In genomic region chr6:136424901-136425300, GRCh38 we compare ENCODE assay signal across 17 cellular contexts.
DNase-seq lines count a peak whose midpoint lies in the region; ATAC-seq, FAIRE-seq and TF ChIP-seq lines count a peak whose summit lies in the region.
"Had no signal": no experiment of that assay in that cellular context is flagged by ENCODE, and none has a peak within 500 bp of the region (broad histone marks: within the 10 kb centered on the region; RNA-seq: fewer than 3 reads in every experiment).

No MANE protein-coding gene starts in this region.

- CTCF ChIA-PET in WTC11 (lab: Charles Lee) = no interaction called here

- TF ChIP-seq CTCF in WTC11 (IDR thresholded peaks at IDR 0.05) (no peak), bronchial epithelial cell (IDR thresholded peaks at IDR 0.05; ENCODE audit: insufficient read depth, low read length, severe bottlenecking) (no peak), endodermal cell (conservative IDR thresholded peaks at IDR 0.05) (no peak)

- POLR2A ChIA-PET in WTC11 (lab: Charles Lee) = no interaction called here

- H3K4me3 ChIP-seq in bronchial epithelial cell (ENCODE audit: low read depth, low read length) (no peak overlapping the region), endodermal cell (ENCODE audit: low read length) (no peak overlapping the region)
- H3K4me3 ChIP-seq: BLaER1 treated with 17β-estradiol and CSF1 and Interleukin-3, amounts not matched to agents 10 nM and 100 nM; GM23248; HAP-1 had no signal

- no peaks in the 10 kb centered on the region for H3K4me1 ChIP-seq in endodermal cell (ENCODE audit: control insufficient read depth, insufficient read depth, low read length)
- H3K4me1 ChIP-seq: HAP-1 had no signal

- H3K27me3 Mint-ChIP-seq in WTC11 (ENCODE audit: low read depth) = no peaks in the 10 kb centered on the region
- H3K27me3 Mint-ChIP-seq in endodermal cell (ENCODE audit: insufficient read depth) = no peaks in the 10 kb centered on the region
- peaks cover 0 to 3% (median 0%) of the 10 kb centered on the region in 3 donors for H3K27me3 Mint-ChIP-seq in immature natural killer cell (ENCODE audit: low read depth in 3 of 3)

- H3K9me3 ChIP-seq in endodermal cell (ENCODE audit: control insufficient read depth, low read length) = no peaks in the 10 kb centered on the region
- H3K9me3 ChIP-seq: BLaER1 treated with 17β-estradiol and CSF1 and Interleukin-3, amounts not matched to agents 10 nM and 100 nM; HAP-1 had no signal

- no peak overlapping the region for H3K9ac ChIP-seq in endodermal cell (ENCODE audit: extremely low read depth, low read length, poor library complexity, severe bottlenecking)
- H3K9ac ChIP-seq: BLaER1 treated with 17β-estradiol and CSF1 and Interleukin-3, amounts not matched to agents 10 nM and 100 nM; GM23248 had no signal

- H3K27me3 ChIP-seq in bronchial epithelial cell (ENCODE audit: control insufficient read depth, insufficient read depth, low read length) (no peaks in the 10 kb centered on the region), endodermal cell (ENCODE audit: control insufficient read depth, insufficient read depth, low read length, poor library complexity, severe bottlenecking) (no peaks in the 10 kb centered on the region)
- H3K27me3 ChIP-seq: BLaER1 treated with 17β-estradiol and CSF1 and Interleukin-3, amounts not matched to agents 10 nM and 100 nM had no signal

- FAIRE-seq in bronchial epithelial cell (lab: Jason Lieb, UNC) (peak; percentile 40), frontal cortex (lab: Jason Lieb, UNC) (no peak)

- H3K4me3 Mint-ChIP-seq in WTC11 (no peak overlapping the region), endodermal cell (no peak overlapping the region), immature natural killer cell (no peak overlapping the region)
- H3K4me3 Mint-ChIP-seq: B cell; CD8-positive, alpha-beta T cell had no signal

- H3K36me3 ChIP-seq in bronchial epithelial cell (ENCODE audit: control insufficient read depth, insufficient read depth, low read length) = peaks cover 2% of the 10 kb centered on the region
- H3K36me3 ChIP-seq in endodermal cell (ENCODE audit: control insufficient read depth, insufficient read depth, low read length) = peaks cover 16% of the 10 kb centered on the region
- H3K36me3 ChIP-seq: BLaER1 treated with 17β-estradiol and CSF1 and Interleukin-3, amounts not matched to agents 10 nM and 100 nM; HAP-1 had no signal

- H3K27ac Mint-ChIP-seq in WTC11 (peak overlapping the region; percentile 31; the same call in 1 of the 2 replicates), endodermal cell (peak overlapping the region; percentile 16), immature natural killer cell (no peak overlapping the region)
- H3K27ac Mint-ChIP-seq: B cell; CD8-positive, alpha-beta T cell had no signal

- H3K9me3 Mint-ChIP-seq in WTC11 = no peaks in the 10 kb centered on the region
- no peaks in the 10 kb centered on the region for H3K9me3 Mint-ChIP-seq in endodermal cell
- no peaks in the 10 kb centered on the region for H3K9me3 Mint-ChIP-seq in immature natural killer cell
- H3K9me3 Mint-ChIP-seq: CD8-positive, alpha-beta T cell had no signal

- DNase-seq in WTC11 (ENCODE audit: low spot score) = no peak
- DNase-seq in bronchial epithelial cell (ENCODE audit: low read depth) = no peak
- no peak for DNase-seq in endodermal cell
- DNase-seq in renal cortical epithelial cell (ENCODE audit: low read depth) = peak; percentile 26
- DNase-seq in retina = no peak
- no peak for DNase-seq in immature natural killer cell
- no peak for DNase-seq in frontal cortex (ENCODE audit: low spot score in 2 of 2)
- DNase-seq: 8988T; Calu3; CD8-positive, alpha-beta T cell; DMS79 treated with DMSO at 0.1 percent for 48 hours; GF-D8; GM23248 had no signal

- ATAC-seq in WTC11 = no peak
- no peak for ATAC-seq in GM21528 (IDR thresholded peaks at IDR 0.05; ENCODE audit: low FRiP score, unreplicated experiment)
- ATAC-seq: CD8-positive, alpha-beta T cell had no signal

- H3K36me3 Mint-ChIP-seq in WTC11 = peaks cover 9% of the 10 kb centered on the region
- peaks cover 12% of the 10 kb centered on the region for H3K36me3 Mint-ChIP-seq in endodermal cell (ENCODE audit: low read depth)
- no peaks in the 10 kb centered on the region for H3K36me3 Mint-ChIP-seq in immature natural killer cell
- H3K36me3 Mint-ChIP-seq: CD8-positive, alpha-beta T cell had no signal

- H3K27ac ChIP-seq in endodermal cell (ENCODE audit: low read depth, low read length) = no peak overlapping the region
- H3K27ac ChIP-seq: BLaER1 treated with 17β-estradiol and CSF1 and Interleukin-3, amounts not matched to agents 10 nM and 100 nM; GM23248 had no signal

- H3K4me1 Mint-ChIP-seq in WTC11 (peaks cover 40% of the 10 kb centered on the region), endodermal cell (peaks cover 9% of the 10 kb centered on the region), immature natural killer cell (no peaks in the 10 kb centered on the region)
- H3K4me1 Mint-ChIP-seq: B cell had no signal

- WGBS in endodermal cell (ENCODE audit: insufficient coverage in 1 of 2, insufficient read length in 1 of 2), 2 experiments = 93 to 94% methylated on average over 4 to 5 of the region's 5 CpGs

TF ChIP-seq in WTC11, 78 proteins besides CTCF, POLR2A, EP300 and RAD21 (continues in another document):
- TF ChIP-seq AR (CRISPR knock-in tag; IDR thresholded peaks at IDR 0.05) = no peak
- no peak for TF ChIP-seq MLX (CRISPR knock-in tag; IDR thresholded peaks at IDR 0.05)
- no peak for TF ChIP-seq MXD4 (CRISPR knock-in tag; IDR thresholded peaks at IDR 0.05; ENCODE audit: borderline replicate concordance)
- TF ChIP-seq USF2 (CRISPR knock-in tag; IDR thresholded peaks at IDR 0.05) = no peak
- TF ChIP-seq ETV6 (CRISPR knock-in tag; IDR thresholded peaks at IDR 0.05) = no peak
- no peak for TF ChIP-seq USF1 (CRISPR knock-in tag; IDR thresholded peaks at IDR 0.05)
- TF ChIP-seq JAZF1 (CRISPR knock-in tag; IDR thresholded peaks at IDR 0.05) = no peak
- TF ChIP-seq ZNF423 (CRISPR knock-in tag; IDR thresholded peaks at IDR 0.05) = no peak
- no peak for TF ChIP-seq ZBTB21 (CRISPR knock-in tag; IDR thresholded peaks at IDR 0.05; ENCODE audit: borderline replicate concordance)
- TF ChIP-seq ATF3 (CRISPR knock-in tag; conservative IDR thresholded peaks at IDR 0.05) = no peak
- TF ChIP-seq CREM (CRISPR knock-in tag; IDR thresholded peaks at IDR 0.05) = no peak
- TF ChIP-seq, protein P1, sequence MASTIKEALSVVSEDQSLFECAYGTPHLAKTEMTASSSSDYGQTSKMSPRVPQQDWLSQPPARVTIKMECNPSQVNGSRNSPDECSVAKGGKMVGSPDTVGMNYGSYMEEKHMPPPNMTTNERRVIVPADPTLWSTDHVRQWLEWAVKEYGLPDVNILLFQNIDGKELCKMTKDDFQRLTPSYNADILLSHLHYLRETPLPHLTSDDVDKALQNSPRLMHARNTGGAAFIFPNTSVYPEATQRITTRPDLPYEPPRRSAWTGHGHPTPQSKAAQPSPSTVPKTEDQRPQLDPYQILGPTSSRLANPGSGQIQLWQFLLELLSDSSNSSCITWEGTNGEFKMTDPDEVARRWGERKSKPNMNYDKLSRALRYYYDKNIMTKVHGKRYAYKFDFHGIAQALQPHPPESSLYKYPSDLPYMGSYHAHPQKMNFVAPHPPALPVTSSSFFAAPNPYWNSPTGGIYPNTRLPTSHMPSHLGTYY (CRISPR knock-in tag; IDR thresholded peaks at IDR 0.05) = no peak
- TF ChIP-seq ELF4 (CRISPR knock-in tag; IDR thresholded peaks at IDR 0.05; ENCODE audit: low read depth) = no peak
- no peak for TF ChIP-seq GABPB1 (CRISPR knock-in tag; IDR thresholded peaks at IDR 0.05)

Comparison
In these comparisons a context has a peak if more than half of its experiments do, and no peak if none do; other contexts are left out.
1. H3K27ac Mint-ChIP-seq: peak in WTC11 (single experiment) and endodermal cell (single experiment); none in immature natural killer cell (0 of 6).